31 cellular contexts compared by ENCODE assay signal in the genomic region with DNA sequence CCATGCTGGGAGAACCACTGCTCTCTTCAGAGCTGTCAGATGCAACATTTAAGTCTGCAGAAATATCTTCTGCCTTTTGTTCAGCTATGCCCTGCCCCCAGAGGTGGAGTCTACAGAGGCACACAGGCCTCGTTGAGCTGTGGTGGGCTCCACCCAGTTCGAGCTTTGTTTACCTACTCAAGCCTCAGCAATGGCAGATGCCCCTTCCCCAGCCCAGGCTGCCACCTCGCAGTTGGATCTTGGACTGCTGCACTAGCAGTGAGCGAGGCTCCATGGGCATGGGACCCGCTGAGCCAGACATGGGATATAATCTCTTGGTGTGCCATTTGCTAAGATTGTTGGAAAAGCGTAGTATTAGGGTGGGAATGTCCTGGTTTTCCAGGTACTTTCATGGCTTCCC.
"Had no signal": no experiment of that assay in that cellular context is flagged by ENCODE, and none has a peak within 500 bp of the region (broad histone marks: within the 10 kb centered on the region; RNA-seq: fewer than 3 reads in every experiment).

No MANE protein-coding gene starts in this region.

- H3K9me3 ChIP-seq: adrenal gland had no signal

- H3K4me3 ChIP-seq: adrenal gland, ascending aorta, body of pancreas, breast epithelium, cardiac muscle cell had no signal

- H3K27me3 ChIP-seq: adrenal gland, ascending aorta, body of pancreas, brain microvascular endothelial cell, breast epithelium, cardiac muscle cell had no signal

- H3K36me3 ChIP-seq: adrenal gland, ascending aorta, brain microvascular endothelial cell, breast epithelium, cardiac muscle cell had no signal

- H3K27ac ChIP-seq: adrenal gland, ascending aorta, body of pancreas, brain microvascular endothelial cell, breast epithelium, cardiac muscle cell had no signal

- H3K4me1 ChIP-seq: adrenal gland, body of pancreas, breast epithelium had no signal

- DNase-seq: activated effector memory CD4-positive, alpha-beta T cell treated with anti-CD3 and anti-CD28 coated beads, Interleukin-2, amount 50 U/mL, for 16 hours; activated effector memory CD4-positive, alpha-beta T cell treated with Interleukin-2 at 50 U/mL for 16 hours; activated gamma-delta T cell; activated gamma-delta T cell treated with Interleukin-2 at 50 U/mL for 16 hours; activated naive CD4-positive, alpha-beta T cell; activated naive CD4-positive, alpha-beta T cell treated with anti-CD3 and anti-CD28 coated beads for 36 hours; activated naive CD4-positive, alpha-beta T cell treated with anti-CD3 and anti-CD28 coated beads, Interleukin-2, amount 10 ng/mL, durations not matched to agents 7 days and 5 days; activated naive CD4-positive, alpha-beta T cell treated with Interleukin-2 at 50 U/mL for 16 hours; activated naive CD8-positive, alpha-beta T cell treated with anti-CD3 and anti-CD28 coated beads for 36 hours; activated naive CD8-positive, alpha-beta T cell treated with anti-CD3 and anti-CD28 coated beads, Interleukin-2, amount 10 ng/mL, durations not matched to agents 7 days and 5 days; activated naive CD8-positive, alpha-beta T cell treated with anti-CD3 and anti-CD28 coated beads, Interleukin-2, amount 50 U/mL, for 24 hours; activated T-cell treated with anti-CD3 and anti-CD28 coated beads for 4 hours; activated T-cell treated with anti-CD3 and anti-CD28 coated beads, Interleukin-2, amount 50 U/mL, for 1 hour; activated T-cell treated with anti-CD3 and anti-CD28 coated beads, Interleukin-2, amount 50 U/mL, for 24 hours; activated T-cell treated with anti-CD3 and anti-CD28 coated beads, Interleukin-2, amount 50 U/mL, for 4 hours; activated T-cell treated with anti-CD3 and anti-CD28 coated beads, Interleukin-2, amount 50 U/mL, for 48 hours; activated T-cell treated with anti-CD3 and anti-CD28 coated beads, Interleukin-2, amount 50 U/mL, for 72 hours; adrenal gland; amniotic stem cell; amygdala; anterior cingulate cortex; body of pancreas; brain microvascular endothelial cell; caudate nucleus; central memory CD4-positive, alpha-beta T cell; cerebellar nuclear complex had no signal

- ATAC-seq: activated naive CD4-positive, alpha-beta T cell treated with anti-CD3 and anti-CD28 coated beads, Interleukin-2, amount 50 U/mL, for 72 hours; activated naive CD8-positive, alpha-beta T cell treated with anti-CD3 and anti-CD28 coated beads, Interleukin-2, amount 50 U/mL, for 24 hours; activated T-cell treated with anti-CD3 and anti-CD28 coated beads, Interleukin-2, amount 50 U/mL, for 4 hours; activated T-cell treated with anti-CD3 and anti-CD28 coated beads, Interleukin-2, amount 50 U/mL, for 72 hours; activated T-helper 17 cell treated with anti-CD3 and anti-CD28 coated beads, Interleukin-2, amount 50 U/mL, for 72 hours; body of pancreas had no signal
